Comparison of ENCODE assay signal across 13 cellular contexts in the genomic region with DNA sequence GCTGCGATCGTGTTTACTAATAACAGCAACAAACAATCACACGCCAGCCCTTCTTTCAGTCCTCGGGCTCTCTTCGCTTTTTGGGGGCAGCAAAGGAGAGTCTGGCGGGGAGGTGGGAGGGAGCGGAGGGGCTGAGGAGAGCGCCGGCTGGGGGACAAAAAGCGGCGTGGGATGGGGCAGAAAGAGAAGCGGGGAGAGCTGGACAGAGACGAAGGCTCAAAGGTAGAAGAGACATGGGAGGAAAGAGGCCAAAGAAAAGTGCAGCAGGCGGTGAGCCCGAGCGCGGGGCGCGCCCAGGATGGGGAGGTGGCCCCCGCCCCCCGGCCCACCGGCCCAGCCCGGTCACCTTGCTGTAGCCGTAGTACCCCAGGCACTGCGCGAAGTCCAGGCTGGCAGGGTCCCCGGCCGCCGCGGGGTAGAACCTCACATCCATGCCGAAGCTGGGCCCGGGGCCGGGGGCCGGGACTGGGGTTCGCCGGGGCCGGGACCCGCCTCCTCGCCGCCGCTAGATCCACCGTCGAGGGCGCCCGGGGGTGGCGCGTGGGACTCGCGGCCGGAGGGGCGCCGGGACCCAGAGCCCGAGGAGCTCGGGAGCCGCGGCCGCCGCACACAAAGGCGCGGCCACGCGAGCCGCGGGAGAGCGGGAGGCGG. TPM values are rescaled to one million over a fixed set of nuclear protein-coding genes. Genes with fewer than 3 reads are reported as not detected.
DNase-seq lines count a peak whose midpoint lies in the region; ATAC-seq and TF ChIP-seq lines count a peak whose summit lies in the region.
"Had no signal": no experiment of that assay in that cellular context is flagged by ENCODE, and none has a peak within 500 bp of the region (broad histone marks: within the 10 kb centered on the region; RNA-seq: fewer than 3 reads in every experiment).

No MANE protein-coding gene starts in this region.

- H3K4me1 ChIP-seq in mesenchymal stem cell (ENCODE audit: control insufficient read depth, insufficient read depth, low read depth, low read length) (peaks cover 17% of the 10 kb centered on the region), tibial artery (peaks cover 0 to 23% (median 18%) of the 10 kb centered on the region in 4 donors)
- no peaks in the 10 kb centered on the region for H3K4me1 ChIP-seq in effector memory CD4-positive, alpha-beta T cell (ENCODE audit: control insufficient read depth, insufficient read depth, low read length, poor library complexity, severe bottlenecking)

- H3K27ac ChIP-seq in dorsolateral prefrontal cortex (peak overlapping the region in 13 of 59 donors; percentile 7 to 64 (median 36)), mesenchymal stem cell (ENCODE audit: low read length, poor library complexity, severe bottlenecking) (no peak overlapping the region), tibial artery (no peak overlapping the region)
- H3K27ac ChIP-seq in effector memory CD4-positive, alpha-beta T cell (ENCODE audit: insufficient read depth, low read length, poor library complexity, severe bottlenecking) = no peak overlapping the region
- H3K27ac ChIP-seq: HL-60 had no signal

- no peak overlapping the region for H3K4ac ChIP-seq in mesenchymal stem cell (ENCODE audit: low read depth in 1 of 2, low read length in 2 of 2)

- H3K36me3 ChIP-seq in mesenchymal stem cell (ENCODE audit: control insufficient read depth in 1 of 2, insufficient read depth in 2 of 2, low read depth in 1 of 2, low read length in 2 of 2) (no peaks in the 10 kb centered on the region), tibial artery (no peaks in the 10 kb centered on the region)
- H3K36me3 ChIP-seq in effector memory CD4-positive, alpha-beta T cell (ENCODE audit: control insufficient read depth, insufficient read depth, low read length) = no peaks in the 10 kb centered on the region

- no peak overlapping the region for H3K23ac ChIP-seq in mesenchymal stem cell (ENCODE audit: low read length in 2 of 2)

- no peak overlapping the region for H3K14ac ChIP-seq in mesenchymal stem cell (ENCODE audit: low read length in 2 of 2)

- ATAC-seq in GM21390 (IDR thresholded peaks at IDR 0.05; ENCODE audit: unreplicated experiment) (no peak), HG02610 (IDR thresholded peaks at IDR 0.05; ENCODE audit: unreplicated experiment) (no peak)
- ATAC-seq: effector memory CD8-positive, alpha-beta T cell; T-helper 17 cell had no signal

- H3K27me3 ChIP-seq in dorsolateral prefrontal cortex (peaks cover 0 to 58% (median 33%) of the 10 kb centered on the region in 45 donors), mesenchymal stem cell (ENCODE audit: control insufficient read depth in 1 of 2, insufficient read depth in 1 of 2, low read length in 2 of 2) (peaks cover 28 to 58% of the 10 kb centered on the region in 2 experiments), tibial artery (peaks cover 0 to 58% of the 10 kb centered on the region in 2 donors)
- H3K27me3 ChIP-seq in effector memory CD4-positive, alpha-beta T cell (replicated peaks; ENCODE audit: control insufficient read depth, insufficient read depth, low read length, poor library complexity, severe bottlenecking) = peaks cover 12% of the 10 kb centered on the region

- no peak overlapping the region for H2BK120ac ChIP-seq in mesenchymal stem cell (ENCODE audit: low read depth, low read length)

- H2BK5ac ChIP-seq in mesenchymal stem cell (ENCODE audit: low read depth, low read length, poor library complexity, severe bottlenecking) = no peak overlapping the region

- no peak overlapping the region for H4K8ac ChIP-seq in mesenchymal stem cell (ENCODE audit: low read length)

- TF ChIP-seq CTCF in dorsolateral prefrontal cortex (IDR thresholded peaks at IDR 0.05 in 54 of 56, conservative IDR thresholded peaks at IDR 0.05 in 2 of 56; ENCODE audit: low read depth in 1 of 56, partially characterized antibody in 56 of 56) (no peak), tibial artery (IDR thresholded peaks at IDR 0.05) (no peak)

- intact Hi-C loops in dorsolateral prefrontal cortex (cut with DNase I) (loop anchor here in 1 of 2 donors (10.0 kb wide), 1 partner anchor 92 kb away; no protein-coding TSS in a partner anchor), tibial artery (cut with DNase I; ENCODE audit: low total_unique reads) (no loop called here)

- no peak overlapping the region for H2AK5ac ChIP-seq in mesenchymal stem cell (ENCODE audit: low read length, severe bottlenecking)

- peaks cover 2% of the 10 kb centered on the region for H3K79me1 ChIP-seq in mesenchymal stem cell (replicated peaks; ENCODE audit: low read length, poor library complexity, severe bottlenecking)

- no peak overlapping the region for H3K9ac ChIP-seq in mesenchymal stem cell (ENCODE audit: low read length)

- no peak overlapping the region for H4K91ac ChIP-seq in mesenchymal stem cell (ENCODE audit: low read length)

- H3K18ac ChIP-seq in mesenchymal stem cell (ENCODE audit: low read depth in 1 of 2, low read length in 2 of 2) = no peak overlapping the region

- H2BK15ac ChIP-seq in mesenchymal stem cell (ENCODE audit: low read depth, poor library complexity, severe bottlenecking) = no peak overlapping the region

- H3K9me3 ChIP-seq in mesenchymal stem cell (ENCODE audit: control insufficient read depth, low read length) (no peaks in the 10 kb centered on the region), tibial artery (no peaks in the 10 kb centered on the region)
- H3K9me3 ChIP-seq in effector memory CD4-positive, alpha-beta T cell (ENCODE audit: control insufficient read depth, low read length) = no peaks in the 10 kb centered on the region

- DNase-seq in NCI-H146 (lab: John Stamatoyannopoulos, UW) = peak; percentile 30
- DNase-seq in NCI-H146 treated with DMSO at 0.1 percent for 48 hours (lab: John Stamatoyannopoulos, UW; ENCODE audit: unreplicated experiment) = no peak
- peak in 2 of 10 donors; percentile 43 to 45 for DNase-seq in dorsolateral prefrontal cortex
- DNase-seq in mesenchymal stem cell = no peak
- no peak for DNase-seq in tibial artery
- no peak for DNase-seq in effector memory CD4-positive, alpha-beta T cell
- DNase-seq: effector memory CD8-positive, alpha-beta T cell; T-helper 17 cell had no signal

- H3K4me3 ChIP-seq in dorsolateral prefrontal cortex = peak overlapping the region; percentile 39 to 79 (median 62)
- H3K4me3 ChIP-seq in mesenchymal stem cell (ENCODE audit: insufficient read depth in 1 of 2, low read depth in 1 of 2, low read length in 2 of 2) = peak overlapping the region in 1 of 2 experiments; percentile 60
- peak overlapping the region; percentile 14 to 42 for H3K4me3 ChIP-seq in tibial artery
- H3K4me3 ChIP-seq in effector memory CD4-positive, alpha-beta T cell (ENCODE audit: insufficient read depth, low read depth, low read length, poor library complexity, severe bottlenecking) = no peak overlapping the region

- no peak overlapping the region for H2BK12ac ChIP-seq in mesenchymal stem cell (ENCODE audit: low read length in 2 of 2)

- WGBS in mesenchymal stem cell = under 1% methylated on average over 35 of the region's 66 CpGs

- peak overlapping the region; percentile 97 for H3K4me2 ChIP-seq in mesenchymal stem cell (ENCODE audit: low read length, poor library complexity, severe bottlenecking)

- no peak overlapping the region for H2AFZ ChIP-seq in mesenchymal stem cell (ENCODE audit: low read depth, low read length)

RNA-seq across cellular contexts. Expression of a gene that starts 0.5 kb away (rescaled TPM):
- 10 to 100 TPM in 6 of 120 experiments, 1 to 10 TPM in 114; 2.1 to 13.9 (median 6.0) TPM for total RNA-seq in dorsolateral prefrontal cortex
- not detected for polyA plus RNA-seq in mesenchymal stem cell (2013, experiment 1 of 2)
- 0.01 TPM for polyA plus RNA-seq in mesenchymal stem cell (2013, experiment 2 of 2)
- total RNA-seq: mononuclear cell, T-helper 17 cell had no signal
- polyA plus RNA-seq: AG04450 had no signal
